In genomic region chr12:67514502-67514901, GRCh38 we compare ENCODE assay signal across 26 cellular contexts.
"Had no signal": no experiment of that assay in that cellular context is flagged by ENCODE, and none has a peak within 500 bp of the region (broad histone marks: within the 10 kb centered on the region; RNA-seq: fewer than 3 reads in every experiment).

No MANE protein-coding gene starts in this region.

- H3K36me3 ChIP-seq: heart left ventricle, right lobe of liver, stomach, suprapubic skin, tibial nerve, uterus had no signal

- H3K27me3 Mint-ChIP-seq: memory B cell had no signal

- H3K27ac Mint-ChIP-seq: activated T-cell treated with anti-CD3 and anti-CD28 coated beads, Interleukin-2, amount 50 U/mL, for 72 hours; memory B cell; stimulated activated effector memory CD8-positive, alpha-beta T cell treated with anti-CD3 and anti-CD28 coated beads, Interleukin-12 subunit alpha, Interleukin-12 subunit beta, amount 100 ng/mL, for 72 hours; WTC11 had no signal

- H3K4me3 Mint-ChIP-seq: brain, memory B cell, nephron progenitor cell, WTC11 had no signal

- DNase-seq: activated CD4-positive, alpha-beta T cell treated with anti-CD3 and anti-CD28 coated beads, Interleukin-2, amount 50 U/mL, for 48 hours; activated effector memory CD4-positive, alpha-beta T cell treated with Interleukin-2 at 50 U/mL for 16 hours; activated T-cell treated with anti-CD3 and anti-CD28 coated beads, Interleukin-2, amount 50 U/mL, for 72 hours; aorta; caudate nucleus; dermis blood vessel endothelial cell; effector CD8-positive, alpha-beta T cell; heart left ventricle; islet precursor cell; left cardiac atrium; nephron progenitor cell; right lobe of liver; small intestine; stimulated activated CD4-positive, alpha-beta T cell treated with anti-CD3 and anti-CD28 coated beads, Interleukin-2, amount 100 ng/mL, for 24 hours; stomach; SW 1271; uterus had no signal

- H3K9ac ChIP-seq: parathyroid adenoma had no signal

- H3K79me2 ChIP-seq: parathyroid adenoma had no signal

- H3K4me3 ChIP-seq: right lobe of liver, stomach, suprapubic skin, tibial nerve, uterus had no signal

- H3K27me3 ChIP-seq: heart left ventricle, right lobe of liver, stomach, suprapubic skin, tibial nerve, uterus had no signal

- ATAC-seq: activated naive CD4-positive, alpha-beta T cell treated with anti-CD3 and anti-CD28 coated beads, Interleukin-2, amount 50 U/mL, for 72 hours; activated T-cell treated with anti-CD3 and anti-CD28 coated beads, Interleukin-2, amount 50 U/mL, for 72 hours; esophagus mucosa; heart left ventricle; left cardiac atrium; right lobe of liver; stimulated activated effector memory CD8-positive, alpha-beta T cell treated with anti-CD3 and anti-CD28 coated beads, Interleukin-12 subunit alpha, Interleukin-12 subunit beta, amount 100 ng/mL, for 72 hours; WTC11 had no signal

- H3K36me3 Mint-ChIP-seq: activated naive CD4-positive, alpha-beta T cell treated with anti-CD3 and anti-CD28 coated beads, Interleukin-2, amount 50 U/mL, for 72 hours; brain; memory B cell; stimulated activated effector memory CD8-positive, alpha-beta T cell treated with anti-CD3 and anti-CD28 coated beads, Interleukin-12 subunit alpha, Interleukin-12 subunit beta, amount 100 ng/mL, for 72 hours; WTC11 had no signal

- H3K4me1 ChIP-seq: parathyroid adenoma, right lobe of liver, uterus had no signal

- H2AFZ ChIP-seq: parathyroid adenoma had no signal

- H3K27ac ChIP-seq: parathyroid adenoma, right lobe of liver, suprapubic skin, tibial nerve, uterus had no signal

- H3K9me3 Mint-ChIP-seq: activated T-cell treated with anti-CD3 and anti-CD28 coated beads, Interleukin-2, amount 50 U/mL, for 72 hours; memory B cell; nephron progenitor cell; stimulated activated effector memory CD8-positive, alpha-beta T cell treated with anti-CD3 and anti-CD28 coated beads, Interleukin-12 subunit alpha, Interleukin-12 subunit beta, amount 100 ng/mL, for 72 hours had no signal

- H3K9me3 ChIP-seq: heart left ventricle, right lobe of liver, stomach, suprapubic skin, tibial nerve, uterus had no signal
